8 cellular contexts compared by ENCODE assay signal in the genomic region with DNA sequence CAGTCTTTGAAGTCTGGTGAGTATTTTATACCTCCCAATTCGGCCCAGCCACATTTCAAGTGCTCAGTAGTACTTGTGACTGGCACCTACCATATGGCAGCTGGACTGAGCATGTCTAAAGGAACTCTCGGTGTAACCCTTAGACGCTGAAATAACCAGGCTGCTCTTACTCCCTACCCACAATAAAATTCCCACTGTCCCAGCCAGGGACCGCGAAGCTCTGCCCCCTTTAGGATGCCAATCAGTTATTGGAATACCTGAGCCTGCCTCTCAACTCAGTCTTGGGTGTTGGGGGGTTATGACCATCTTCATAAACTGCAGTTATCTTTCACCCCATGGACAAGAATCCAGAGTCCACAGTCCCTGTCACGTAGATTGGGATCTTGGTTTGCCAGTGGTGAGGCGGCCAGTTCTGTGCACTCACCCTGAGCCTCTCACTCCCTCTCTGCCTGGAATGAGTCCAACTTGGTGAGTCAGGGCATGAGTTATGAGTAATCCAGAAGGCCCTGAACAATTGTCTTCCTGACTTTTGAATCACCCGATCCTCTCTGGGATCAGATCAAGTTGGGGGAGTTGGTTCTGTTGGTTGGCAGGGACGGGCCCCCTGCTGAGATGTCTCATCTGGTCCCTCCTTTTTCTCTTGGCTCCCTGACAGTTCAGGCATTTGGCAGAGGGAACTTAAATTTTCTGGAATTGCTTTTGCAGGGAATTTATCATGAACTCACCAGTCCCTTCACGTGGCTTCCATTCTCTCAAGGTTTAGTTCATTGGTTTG.
DNase-seq lines count a peak whose midpoint lies in the region; ATAC-seq, FAIRE-seq and TF ChIP-seq lines count a peak whose summit lies in the region.

No MANE protein-coding gene starts in this region.

- H3K27me3 ChIP-seq in ACC112 (ENCODE audit: insufficient read depth, low read length) (no peaks in the 10 kb centered on the region), sigmoid colon (no peaks in the 10 kb centered on the region), H7 (ENCODE audit: control insufficient read depth, insufficient read depth, low read length) (no peaks in the 10 kb centered on the region)

- H3K4me3 ChIP-seq in ACC112 (ENCODE audit: low read depth, low read length) (no peak overlapping the region), sigmoid colon (no peak overlapping the region), H7 (ENCODE audit: insufficient read depth, low read depth, low read length) (no peak overlapping the region)

- no peak for TF ChIP-seq CTCF in sigmoid colon (IDR thresholded peaks at IDR 0.05)

- peak in 1 of 4 donors; percentile 12 for TF ChIP-seq EP300 in sigmoid colon (IDR thresholded peaks at IDR 0.05)

- intact Hi-C loops in Right ventricle myocardium inferior (cut with DNase I): no loop called here
- intact Hi-C loops in sigmoid colon (cut with DNase I): loop anchor here (10.0 kb wide), 1 partner anchor 481 kb away; the partner anchor contains the start of gene UBE2E2

- H3K4me1 ChIP-seq in ACC112 (ENCODE audit: control insufficient read depth, insufficient read depth, low read length, unreplicated experiment) (peaks cover 20% of the 10 kb centered on the region), sigmoid colon (peaks cover 0 to 18% (median 16%) of the 10 kb centered on the region in 4 donors)

- peak; percentile 91 for ATAC-seq in Right ventricle myocardium inferior
- no peak for ATAC-seq in HG02798 (IDR thresholded peaks at IDR 0.05; ENCODE audit: poor library complexity, unreplicated experiment)

- DNase-seq in H54 (ENCODE audit: insufficient read length, low spot score) (peak; percentile 76), SW480 (ENCODE audit: low spot score) (peak; percentile 90), Right ventricle myocardium inferior (ENCODE audit: missing footprints) (no peak), sigmoid colon (peak; percentile 91), H7 (no peak), NAMALWA (ENCODE audit: low spot score) (no peak)

- peak overlapping the region; percentile 62 for H2AFZ ChIP-seq in ACC112 (ENCODE audit: low read length, unreplicated experiment)

- WGBS in sigmoid colon, 2 donors: 38 to 64% methylated on average over 10 of the region's 10 CpGs

- no peaks in the 10 kb centered on the region for H3K79me2 ChIP-seq in ACC112 (ENCODE audit: control insufficient read depth, insufficient read depth, low read length, unreplicated experiment)

- peak; percentile 98 for FAIRE-seq in H54 (lab: Jason Lieb, UNC)

- H3K36me3 ChIP-seq in ACC112 (ENCODE audit: insufficient read depth, low read length): no peaks in the 10 kb centered on the region
- no peaks in the 10 kb centered on the region for H3K36me3 ChIP-seq in sigmoid colon
- no peaks in the 10 kb centered on the region for H3K36me3 ChIP-seq in H7 (replicated peaks; ENCODE audit: control insufficient read depth, insufficient read depth, low read length)

- peaks cover 0 to 5% (median 2%) of the 10 kb centered on the region in 4 donors for H3K9me3 ChIP-seq in sigmoid colon

- H3K27ac ChIP-seq in ACC112 (ENCODE audit: low read depth, low read length) (peak overlapping the region; percentile 83), sigmoid colon (peak overlapping the region in 3 of 4 donors; percentile 8 to 60 (median 55))

- TF ChIP-seq POLR2A in H54 (IDR thresholded peaks at IDR 0.05; ENCODE audit: low read depth, low read length): no peak
- no peak for TF ChIP-seq POLR2A in sigmoid colon (IDR thresholded peaks at IDR 0.05)

Comparison
In these comparisons a context has a peak if more than half of its experiments do, and no peak if none do; other contexts are left out.
1. DNase-seq: peak in H54 (single experiment), SW480 (single experiment) and sigmoid colon (single experiment); none in Right ventricle myocardium inferior (single experiment), H7 (single experiment) and NAMALWA (single experiment).